In genomic region chr6:158711264-158711663, GRCh38 we compare ENCODE assay signal across 1 cellular context.
A peak's percentile ranks its signal among the peaks of the same experiment; 100 is the strongest.
TF ChIP-seq lines count a peak whose summit lies in the region.

No MANE protein-coding gene starts in this region.

TF ChIP-seq in IMR-90, 13 proteins besides CTCF, POLR2A, EP300 and RAD21 (continued from another document):
- TF ChIP-seq ELK1 (IDR thresholded peaks at IDR 0.05; ENCODE audit: borderline replicate concordance, low read depth, low read length): no peak
- no peak for TF ChIP-seq CEBPB (IDR thresholded peaks at IDR 0.05; ENCODE audit: low read depth, low read length)
- no peak for TF ChIP-seq RCOR1 (IDR thresholded peaks at IDR 0.05; ENCODE audit: insufficient replicate concordance, low read length)
- peak; percentile 83 for TF ChIP-seq USF2 (IDR thresholded peaks at IDR 0.05; ENCODE audit: low read depth, low read length)
- peak; percentile 56; the same call in 1 of the 2 replicates for TF ChIP-seq BHLHE40 (IDR thresholded peaks at IDR 0.05; ENCODE audit: low read depth, low read length)
- no peak for TF ChIP-seq FOS (IDR thresholded peaks at IDR 0.05; ENCODE audit: low read depth, low read length)
- no peak for TF ChIP-seq MAZ (IDR thresholded peaks at IDR 0.05; ENCODE audit: borderline replicate concordance, low read depth, low read length)
- no peak for TF ChIP-seq MXI1 (IDR thresholded peaks at IDR 0.05; ENCODE audit: borderline replicate concordance, low read depth, low read length)
- TF ChIP-seq CHD1 (IDR thresholded peaks at IDR 0.05; ENCODE audit: low read depth, low read length): no peak
- TF ChIP-seq RFX5 (IDR thresholded peaks at IDR 0.05; ENCODE audit: low read depth, low read length): no peak
- TF ChIP-seq MAFK (IDR thresholded peaks at IDR 0.05; ENCODE audit: low read depth, low read length): no peak
- TF ChIP-seq NFE2L2 (IDR thresholded peaks at IDR 0.05; ENCODE audit: low read depth, low read length): no peak
TF ChIP-seq in IMR-90: peak in this region for 2.
